In the genomic region with DNA sequence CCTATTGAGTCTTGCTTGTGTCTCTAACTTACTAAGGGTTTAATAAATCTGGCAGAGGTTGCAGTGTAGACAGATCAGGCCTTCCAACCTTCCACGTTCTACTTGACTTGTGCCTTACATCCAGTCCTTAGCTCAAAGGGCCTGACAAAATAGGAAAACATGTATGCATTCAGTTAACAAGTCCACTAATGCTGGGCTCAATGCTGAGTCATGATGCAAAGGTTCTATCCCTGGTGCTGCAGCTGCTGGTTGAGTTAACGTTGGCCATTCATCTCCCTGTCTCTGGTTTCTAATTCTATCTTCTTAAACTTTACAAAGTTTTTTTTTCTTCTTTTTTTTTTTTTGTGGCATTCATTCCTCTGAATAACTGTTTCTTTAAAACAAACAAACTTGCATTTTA, we compare ENCODE assay signal across 1 cellular context.
TF ChIP-seq lines count a peak whose summit lies in the region.

No MANE protein-coding gene starts in this region.

TF ChIP-seq in IMR-90, 13 proteins besides CTCF, POLR2A, EP300 and RAD21:
- TF ChIP-seq, protein P1, sequence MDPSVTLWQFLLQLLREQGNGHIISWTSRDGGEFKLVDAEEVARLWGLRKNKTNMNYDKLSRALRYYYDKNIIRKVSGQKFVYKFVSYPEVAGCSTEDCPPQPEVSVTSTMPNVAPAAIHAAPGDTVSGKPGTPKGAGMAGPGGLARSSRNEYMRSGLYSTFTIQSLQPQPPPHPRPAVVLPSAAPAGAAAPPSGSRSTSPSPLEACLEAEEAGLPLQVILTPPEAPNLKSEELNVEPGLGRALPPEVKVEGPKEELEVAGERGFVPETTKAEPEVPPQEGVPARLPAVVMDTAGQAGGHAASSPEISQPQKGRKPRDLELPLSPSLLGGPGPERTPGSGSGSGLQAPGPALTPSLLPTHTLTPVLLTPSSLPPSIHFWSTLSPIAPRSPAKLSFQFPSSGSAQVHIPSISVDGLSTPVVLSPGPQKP (IDR thresholded peaks at IDR 0.05; ENCODE audit: borderline replicate concordance, low read depth, low read length), result no peak
- TF ChIP-seq BHLHE40 (IDR thresholded peaks at IDR 0.05; ENCODE audit: low read depth, low read length) (no peak), NFE2L2 (IDR thresholded peaks at IDR 0.05; ENCODE audit: low read depth, low read length) (peak; percentile 88), MAFK (IDR thresholded peaks at IDR 0.05; ENCODE audit: low read depth, low read length) (peak; percentile 17; the same call in 1 of the 2 replicates)
- TF ChIP-seq, protein P2, sequence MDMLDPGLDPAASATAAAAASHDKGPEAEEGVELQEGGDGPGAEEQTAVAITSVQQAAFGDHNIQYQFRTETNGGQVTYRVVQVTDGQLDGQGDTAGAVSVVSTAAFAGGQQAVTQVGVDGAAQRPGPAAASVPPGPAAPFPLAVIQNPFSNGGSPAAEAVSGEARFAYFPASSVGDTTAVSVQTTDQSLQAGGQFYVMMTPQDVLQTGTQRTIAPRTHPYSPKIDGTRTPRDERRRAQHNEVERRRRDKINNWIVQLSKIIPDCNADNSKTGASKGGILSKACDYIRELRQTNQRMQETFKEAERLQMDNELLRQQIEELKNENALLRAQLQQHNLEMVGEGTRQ (IDR thresholded peaks at IDR 0.05; ENCODE audit: low read depth, low read length), result no peak
TF ChIP-seq in IMR-90: peak in this region for 2.
